ENCODE assay signal across 1 cellular context in the genomic region with DNA sequence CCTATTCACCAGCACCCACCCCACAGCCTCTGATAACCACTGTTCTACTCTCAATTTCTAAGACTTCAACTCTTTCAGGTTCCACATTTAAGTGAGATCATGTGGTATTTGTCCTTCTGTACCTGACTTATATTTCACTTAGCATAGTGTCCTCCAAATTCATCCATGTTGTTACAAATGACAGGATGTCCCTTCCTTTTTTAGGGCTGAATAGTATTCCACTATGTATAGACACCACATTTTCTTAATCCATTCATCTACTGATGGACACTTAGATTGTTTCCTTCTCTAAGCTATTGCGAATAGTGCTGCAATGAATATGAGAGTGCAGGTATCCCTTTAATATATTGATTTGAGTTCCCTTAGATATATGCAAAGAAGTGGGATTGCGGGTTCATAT.
TF ChIP-seq lines count a peak whose summit lies in the region.

No MANE protein-coding gene starts in this region.

TF ChIP-seq in HEK293, 187 proteins besides CTCF, POLR2A, EP300 and RAD21 (continued from another document):
- TF ChIP-seq, protein P1, sequence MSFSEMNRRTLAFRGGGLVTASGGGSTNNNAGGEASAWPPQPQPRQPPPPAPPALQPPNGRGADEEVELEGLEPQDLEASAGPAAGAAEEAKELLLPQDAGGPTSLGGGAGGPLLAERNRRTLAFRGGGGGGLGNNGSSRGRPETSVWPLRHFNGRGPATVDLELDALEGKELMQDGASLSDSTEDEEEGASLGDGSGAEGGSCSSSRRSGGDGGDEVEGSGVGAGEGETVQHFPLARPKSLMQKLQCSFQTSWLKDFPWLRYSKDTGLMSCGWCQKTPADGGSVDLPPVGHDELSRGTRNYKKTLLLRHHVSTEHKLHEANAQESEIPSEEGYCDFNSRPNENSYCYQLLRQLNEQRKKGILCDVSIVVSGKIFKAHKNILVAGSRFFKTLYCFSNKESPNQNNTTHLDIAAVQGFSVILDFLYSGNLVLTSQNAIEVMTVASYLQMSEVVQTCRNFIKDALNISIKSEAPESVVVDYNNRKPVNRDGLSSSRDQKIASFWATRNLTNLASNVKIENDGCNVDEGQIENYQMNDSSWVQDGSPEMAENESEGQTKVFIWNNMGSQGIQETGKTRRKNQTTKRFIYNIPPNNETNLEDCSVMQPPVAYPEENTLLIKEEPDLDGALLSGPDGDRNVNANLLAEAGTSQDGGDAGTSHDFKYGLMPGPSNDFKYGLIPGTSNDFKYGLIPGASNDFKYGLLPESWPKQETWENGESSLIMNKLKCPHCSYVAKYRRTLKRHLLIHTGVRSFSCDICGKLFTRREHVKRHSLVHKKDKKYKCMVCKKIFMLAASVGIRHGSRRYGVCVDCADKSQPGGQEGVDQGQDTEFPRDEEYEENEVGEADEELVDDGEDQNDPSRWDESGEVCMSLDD (tag by site-specific recombination; IDR thresholded peaks at IDR 0.05) = no peak
- no peak for TF ChIP-seq ZEB2 (tag by site-specific recombination; IDR thresholded peaks at IDR 0.05)
- TF ChIP-seq ZNF146 (tag by site-specific recombination; IDR thresholded peaks at IDR 0.05) = peak; percentile 69; the same call in 1 of the 2 replicates
